ENCODE assay signal across 21 cellular contexts in the genomic region with DNA sequence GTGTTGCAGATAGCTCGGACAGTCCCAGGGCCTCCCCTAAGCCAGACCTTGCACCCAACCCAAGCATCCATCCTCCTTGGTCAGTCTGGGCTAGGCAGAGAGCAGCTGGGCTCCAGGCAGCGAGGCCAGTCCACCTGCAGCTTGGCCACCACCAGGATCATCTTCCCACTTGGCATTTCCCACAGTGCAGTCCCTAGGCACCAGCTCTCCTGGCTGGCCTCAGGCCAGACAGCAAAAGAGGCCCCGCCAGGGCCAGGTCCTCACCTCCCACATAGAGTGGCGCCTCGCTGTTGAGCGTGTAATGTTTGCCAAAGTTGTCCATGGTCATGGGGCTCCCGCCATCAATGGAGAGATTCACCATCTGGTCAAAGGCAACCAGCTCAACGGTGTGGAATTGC.
"Had no signal": no experiment of that assay in that cellular context is flagged by ENCODE, and none has a peak within 500 bp of the region (broad histone marks: within the 10 kb centered on the region; RNA-seq: fewer than 3 reads in every experiment).

No MANE protein-coding gene starts in this region.

- DNase-seq: Kasumi-1; MM.1S; NCI-H1092 treated with DMSO at 0.1 percent for 48 hours; NCI-H1436; NCI-H187; NCI-H2081; NCI-H2171; NCI-H226; NCI-H446; NCI-H524; NCI-H526 treated with DMSO at 0.1 percent for 48 hours; NCI-H748 treated with DMSO at 0.1 percent for 48 hours; NK-92 treated with Interleukin-12 subunit alpha and Interleukin-12 subunit beta, amount 100 ng/mL, for 24 hours; PC-3; SHP77 had no signal

- H3K4me3 Mint-ChIP-seq: IgD-negative memory B cell had no signal

- H3K27ac ChIP-seq: KMS-11, RWPE1, SJSA1, SK-N-MC had no signal

- H3K9ac ChIP-seq: KMS-11 had no signal

- H3K4me1 ChIP-seq: SJSA1 had no signal

- FAIRE-seq: K562 had no signal

- H3K27me3 ChIP-seq: SJSA1 had no signal

- H3K36me3 Mint-ChIP-seq: IgD-negative memory B cell had no signal

- H3K4me1 Mint-ChIP-seq: IgD-negative memory B cell had no signal

- H3K27me3 Mint-ChIP-seq: IgD-negative memory B cell had no signal

- H3K36me3 ChIP-seq: SJSA1 had no signal

- H3K27ac Mint-ChIP-seq: IgD-negative memory B cell had no signal

- H3K4me3 ChIP-seq: K562, SJSA1, SK-N-MC had no signal
